In genomic region chr4:176261018-176261417, GRCh38 we compare ENCODE assay signal across 1 cellular context.
TF ChIP-seq lines count a peak whose summit lies in the region.

No MANE protein-coding gene starts in this region.

TF ChIP-seq in K562, 482 proteins besides CTCF, POLR2A, EP300 and RAD21:
- TF ChIP-seq GTF2F1 (IDR thresholded peaks at IDR 0.05; ENCODE audit: low read depth, low read length): no peak
- peak; percentile 57 for TF ChIP-seq NRF1 (conservative IDR thresholded peaks at IDR 0.05 in 1 of 2, IDR thresholded peaks at IDR 0.05 in 1 of 2)
